ENCODE assay signal across 10 cellular contexts in the genomic region with DNA sequence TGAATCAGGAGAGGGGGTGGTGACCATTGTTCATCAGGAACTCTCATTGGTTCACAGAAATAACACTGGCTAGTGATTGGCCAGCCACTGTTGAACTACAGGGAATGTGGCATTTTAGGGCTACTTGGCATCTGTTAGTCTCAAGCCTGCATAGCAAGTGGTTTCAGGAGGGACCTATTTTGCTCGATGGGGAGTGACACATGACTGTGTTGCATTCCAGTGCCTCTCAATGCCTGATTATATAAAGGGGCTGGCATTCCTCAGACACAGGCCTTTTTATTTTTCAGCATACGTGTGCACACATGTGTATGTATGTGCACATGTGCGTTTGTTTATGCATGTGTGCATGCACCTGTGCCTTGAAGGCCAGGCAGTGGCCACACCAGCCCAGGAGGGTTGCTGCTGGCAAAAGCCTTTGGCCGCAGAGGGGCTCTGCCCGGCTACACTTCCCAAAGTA. TPM values are rescaled to one million over a fixed set of nuclear protein-coding genes. Genes with fewer than 3 reads are reported as not detected.
DNase-seq lines count a peak whose midpoint lies in the region; ATAC-seq and TF ChIP-seq lines count a peak whose summit lies in the region.
"Had no signal": no experiment of that assay in that cellular context is flagged by ENCODE, and none has a peak within 500 bp of the region (broad histone marks: within the 10 kb centered on the region; RNA-seq: fewer than 3 reads in every experiment).

No MANE protein-coding gene starts in this region.

- H2BK20ac ChIP-seq in H9 (ENCODE audit: low read depth, low read length, poor library complexity, severe bottlenecking) = no peak overlapping the region

- H4K20me1 ChIP-seq in H9 (ENCODE audit: control insufficient read depth, insufficient read depth, insufficient read length) = no peaks in the 10 kb centered on the region

- no peak for ATAC-seq in HG03460 (IDR thresholded peaks at IDR 0.05; ENCODE audit: unreplicated experiment)

- H4K8ac ChIP-seq in H9 (replicated peaks; ENCODE audit: insufficient read length, low read depth, low read length) = no peak overlapping the region

- TF ChIP-seq CTCF in AG10803 (conservative IDR thresholded peaks at IDR 0.05; ENCODE audit: low read length) (no peak), H9 (conservative IDR thresholded peaks at IDR 0.05) (no peak), progenitor cell of endocrine pancreas (IDR thresholded peaks at IDR 0.05; ENCODE audit: unreplicated experiment) (no peak)

- no peak overlapping the region for H3K4me3 ChIP-seq in AG10803 (ENCODE audit: low read length)
- H3K4me3 ChIP-seq: SK-N-MC had no signal

- H3K9me3 Mint-ChIP-seq in H9 (no peaks in the 10 kb centered on the region; a peak in 1 of 5 replicates), progenitor cell of endocrine pancreas (ENCODE audit: low read depth) (no peaks in the 10 kb centered on the region)
- no peaks in the 10 kb centered on the region for H3K9me3 Mint-ChIP-seq in activated naive CD4-positive, alpha-beta T cell treated with anti-CD3 and anti-CD28 coated beads, Interleukin-2, amount 50 U/mL, for 24 hours
- H3K9me3 Mint-ChIP-seq: dendritic cell treated with granulocyte-macrophage colony-stimulating factor and Interleukin-4, amounts not matched to agents 40 ng/mL and 50 ng/mL, for 4 days had no signal

- no peak overlapping the region for H3K4me2 ChIP-seq in H9 (ENCODE audit: insufficient read depth, insufficient read length, low read length)

- no peak overlapping the region for H2BK120ac ChIP-seq in H9 (ENCODE audit: low read depth, low read length, poor library complexity, severe bottlenecking)

- H3K18ac ChIP-seq in H9 (ENCODE audit: insufficient read length, low read depth, low read length) = peak overlapping the region; percentile 73

- no peak overlapping the region for H2BK5ac ChIP-seq in H9 (ENCODE audit: insufficient read length, low read length)

- H3K79me1 ChIP-seq in H9 (ENCODE audit: insufficient read depth, low read depth, low read length, poor library complexity, severe bottlenecking) = no peaks in the 10 kb centered on the region

- H2AK5ac ChIP-seq in H9 (ENCODE audit: insufficient read length, low read length) = no peak overlapping the region

- H3K9me3 ChIP-seq in H9 (ENCODE audit: control insufficient read depth, low read depth, low read length) = no peaks in the 10 kb centered on the region

- H2AFZ ChIP-seq in H9 (ENCODE audit: low read length) = no peak overlapping the region

- DNase-seq in AG10803 (ENCODE audit: low read depth) = peak; percentile 16
- peak; percentile 89 for DNase-seq in H9
- DNase-seq in kidney tubule cell (ENCODE audit: low spot score) = peak; percentile 73
- no peak for DNase-seq in RPMI8226
- DNase-seq in progenitor cell of endocrine pancreas (ENCODE audit: low spot score, unreplicated experiment) = no peak
- DNase-seq in NCI-H1105 (lab: John Stamatoyannopoulos, UW) = no peak

- H3K27me3 ChIP-seq in H9 (ENCODE audit: insufficient read depth, low read length) = no peaks in the 10 kb centered on the region

- H3K56ac ChIP-seq in H9 (ENCODE audit: insufficient read length, low read depth, low read length) = no peak overlapping the region

- H3K23ac ChIP-seq in H9 (ENCODE audit: insufficient read length, low read depth, low read length) = no peak overlapping the region

- H3K36me3 Mint-ChIP-seq in H9 (ENCODE audit: insufficient read depth in 1 of 3, low read depth in 3 of 3) = no peaks in the 10 kb centered on the region; a peak in 2 of 7 replicates
- peaks cover 5% of the 10 kb centered on the region for H3K36me3 Mint-ChIP-seq in activated naive CD4-positive, alpha-beta T cell treated with anti-CD3 and anti-CD28 coated beads, Interleukin-2, amount 50 U/mL, for 24 hours
- H3K36me3 Mint-ChIP-seq in progenitor cell of endocrine pancreas (ENCODE audit: insufficient read depth) = peaks cover 5% of the 10 kb centered on the region

- H3K27ac Mint-ChIP-seq in H9 = peak overlapping the region; percentile 97 to 98 (median 98)
- H3K27ac Mint-ChIP-seq in activated naive CD4-positive, alpha-beta T cell treated with anti-CD3 and anti-CD28 coated beads, Interleukin-2, amount 50 U/mL, for 24 hours = peak overlapping the region; percentile 70
- H3K27ac Mint-ChIP-seq in progenitor cell of endocrine pancreas = no peak overlapping the region

- H3K79me2 ChIP-seq in H9 (ENCODE audit: insufficient read depth, low read length) = no peaks in the 10 kb centered on the region

- H3K4me1 Mint-ChIP-seq in H9 = peaks cover 43 to 59% of the 10 kb centered on the region in 2 experiments
- peaks cover 93% of the 10 kb centered on the region for H3K4me1 Mint-ChIP-seq in activated naive CD4-positive, alpha-beta T cell treated with anti-CD3 and anti-CD28 coated beads, Interleukin-2, amount 50 U/mL, for 24 hours
- peaks cover 15% of the 10 kb centered on the region for H3K4me1 Mint-ChIP-seq in progenitor cell of endocrine pancreas (ENCODE audit: low read depth)

- H3K27ac ChIP-seq in H9 (ENCODE audit: insufficient read length, low read depth, low read length) = peak overlapping the region; percentile 81
- H3K27ac ChIP-seq: SK-N-MC had no signal

- H4K5ac ChIP-seq in H9 (ENCODE audit: insufficient read length, low read depth, low read length) = no peak overlapping the region

- H3K9ac ChIP-seq in H9 (ENCODE audit: extremely low read depth, insufficient read length, low read length) = no peak overlapping the region

- no peak overlapping the region for H2BK15ac ChIP-seq in H9 (ENCODE audit: low read depth, low read length)

- no peak overlapping the region for H4K91ac ChIP-seq in H9 (ENCODE audit: insufficient read length, low read depth, low read length)

- peak overlapping the region in 1 of 2 experiments; percentile 35; a peak in 2 of 5 replicates for H3K4me3 Mint-ChIP-seq in H9
- peak overlapping the region; percentile 94 for H3K4me3 Mint-ChIP-seq in activated naive CD4-positive, alpha-beta T cell treated with anti-CD3 and anti-CD28 coated beads, Interleukin-2, amount 50 U/mL, for 24 hours
- H3K4me3 Mint-ChIP-seq in progenitor cell of endocrine pancreas (ENCODE audit: low read depth) = no peak overlapping the region
- H3K4me3 Mint-ChIP-seq: dendritic cell treated with granulocyte-macrophage colony-stimulating factor and Interleukin-4, amounts not matched to agents 40 ng/mL and 50 ng/mL, for 4 days had no signal

- no peak overlapping the region for H2BK12ac ChIP-seq in H9 (ENCODE audit: insufficient read length, low read depth, low read length)

- H3K14ac ChIP-seq in H9 (ENCODE audit: insufficient read depth, low read length) = no peak overlapping the region

- H3K23me2 ChIP-seq in H9 (ENCODE audit: insufficient read length, low read depth, low read length, poor library complexity, severe bottlenecking) = no peaks in the 10 kb centered on the region

- WGBS in H9 (ENCODE audit: extremely low coverage, insufficient read length, low lambda C conversion rate) = no CpG with 5 or more reads among the region's 5 CpGs

- H3K4me1 ChIP-seq in H9 (ENCODE audit: insufficient read depth, low read length) = peaks cover 11% of the 10 kb centered on the region

- no peak overlapping the region for H3K4ac ChIP-seq in H9 (ENCODE audit: low read depth, low read length)

- H3T11ph ChIP-seq in H9 (ENCODE audit: low read length) = no peak overlapping the region

- H3K27me3 Mint-ChIP-seq in H9 (ENCODE audit: low read depth) (no peaks in the 10 kb centered on the region; the same call in 1 of the 2 replicates), progenitor cell of endocrine pancreas (no peaks in the 10 kb centered on the region)
- H3K27me3 Mint-ChIP-seq in activated naive CD4-positive, alpha-beta T cell treated with anti-CD3 and anti-CD28 coated beads, Interleukin-2, amount 50 U/mL, for 24 hours = no peaks in the 10 kb centered on the region
- H3K27me3 Mint-ChIP-seq: dendritic cell treated with granulocyte-macrophage colony-stimulating factor and Interleukin-4, amounts not matched to agents 40 ng/mL and 50 ng/mL, for 4 days had no signal

RNA-seq across cellular contexts. Expression of gene FGD3, which starts 23.2 kb away (rescaled TPM):
- total RNA-seq in H9 (2021) (1.7 and 1.8 TPM in 2 replicates), progenitor cell of endocrine pancreas (9.6 and 12.0 TPM in 2 replicates)

Comparison
In these comparisons a context has a peak if more than half of its experiments do, and no peak if none do; other contexts are left out.
1. DNase-seq: peak in AG10803 (single experiment), H9 (single experiment) and kidney tubule cell (single experiment); none in RPMI8226 (single experiment), progenitor cell of endocrine pancreas (single experiment) and NCI-H1105 (single experiment).